In genomic region chr12:119700078-119700477, GRCh38 we compare ENCODE assay signal across 18 cellular contexts. TPM values are rescaled to one million over a fixed set of nuclear protein-coding genes. Genes with fewer than 3 reads are reported as not detected.
DNase-seq lines count a peak whose midpoint lies in the region; ATAC-seq and TF ChIP-seq lines count a peak whose summit lies in the region.
"Had no signal": no experiment of that assay in that cellular context is flagged by ENCODE, and none has a peak within 500 bp of the region (broad histone marks: within the 10 kb centered on the region; RNA-seq: fewer than 3 reads in every experiment).

No MANE protein-coding gene starts in this region.

- ATAC-seq in natural killer cell treated with Interleukin-12 subunit alpha and Interleukin-12 subunit beta and Interleukin-15 and Interleukin-18, amount 100 ng/mL, for 72 hours, result no peak
- no peak for ATAC-seq in natural killer cell
- ATAC-seq: K562 had no signal

- H3K4me3 ChIP-seq in foreskin fibroblast (ENCODE audit: low read depth in 1 of 2, low read length in 2 of 2), result no peak overlapping the region
- H3K4me3 ChIP-seq: BLaER1, K562, SK-N-MC had no signal

- no peaks in the 10 kb centered on the region for H3K36me3 Mint-ChIP-seq in natural killer cell treated with Interleukin-12 subunit alpha and Interleukin-12 subunit beta and Interleukin-15 and Interleukin-18, amount 100 ng/mL, for 72 hours
- H3K36me3 Mint-ChIP-seq in natural killer cell (no peaks in the 10 kb centered on the region), nephron (ENCODE audit: low read depth) (peaks cover 35% of the 10 kb centered on the region)
- H3K36me3 Mint-ChIP-seq: CD4-positive, alpha-beta memory T cell had no signal

- H3K9me3 Mint-ChIP-seq in natural killer cell treated with Interleukin-12 subunit alpha and Interleukin-12 subunit beta and Interleukin-15 and Interleukin-18, amount 100 ng/mL, for 72 hours, result no peaks in the 10 kb centered on the region
- H3K9me3 Mint-ChIP-seq in natural killer cell (no peaks in the 10 kb centered on the region), nephron (no peaks in the 10 kb centered on the region)
- H3K9me3 Mint-ChIP-seq: CD4-positive, alpha-beta memory T cell had no signal

- peak; percentile 2 for DNase-seq in natural killer cell treated with Interleukin-12 subunit alpha and Interleukin-12 subunit beta and Interleukin-15 and Interleukin-18, amount 100 ng/mL, for 72 hours (ENCODE audit: low spot score)
- DNase-seq in natural killer cell (no peak), caudate nucleus (lab: John Stamatoyannopoulos, UW) (peak in 25 of 61 donors; percentile 5 to 83 (median 30)), foreskin fibroblast (no peak), islet precursor cell (no peak), COLO668 (lab: John Stamatoyannopoulos, UW; ENCODE audit: unreplicated experiment) (no peak), NCI-H526 treated with DMSO at 0.1 percent for 48 hours (lab: John Stamatoyannopoulos, UW) (no peak)
- DNase-seq: CD4-positive, alpha-beta memory T cell; NCI-H1105; NCI-H1694; NCI-H2081 treated with DMSO at 0.1 percent for 48 hours; NCI-H774; SHP77 had no signal

- H3K4me3 Mint-ChIP-seq in natural killer cell treated with Interleukin-12 subunit alpha and Interleukin-12 subunit beta and Interleukin-15 and Interleukin-18, amount 100 ng/mL, for 72 hours, result no peak overlapping the region
- H3K4me3 Mint-ChIP-seq in natural killer cell (no peak overlapping the region), nephron (no peak overlapping the region)
- H3K4me3 Mint-ChIP-seq: CD4-positive, alpha-beta memory T cell had no signal

- H3K27ac Mint-ChIP-seq in natural killer cell treated with Interleukin-12 subunit alpha and Interleukin-12 subunit beta and Interleukin-15 and Interleukin-18, amount 100 ng/mL, for 72 hours, result no peak overlapping the region
- H3K27ac Mint-ChIP-seq in natural killer cell, result no peak overlapping the region
- H3K27ac Mint-ChIP-seq in nephron, result peak overlapping the region in 2 of 3 experiments; percentile 36 to 67
- H3K27ac Mint-ChIP-seq: CD4-positive, alpha-beta memory T cell had no signal

- no peaks in the 10 kb centered on the region for H3K4me1 Mint-ChIP-seq in natural killer cell treated with Interleukin-12 subunit alpha and Interleukin-12 subunit beta and Interleukin-15 and Interleukin-18, amount 100 ng/mL, for 72 hours (ENCODE audit: low read depth in 2 of 2)
- H3K4me1 Mint-ChIP-seq in natural killer cell (no peaks in the 10 kb centered on the region), nephron (no peaks in the 10 kb centered on the region)
- H3K4me1 Mint-ChIP-seq: CD4-positive, alpha-beta memory T cell had no signal

- intact Hi-C loops in natural killer cell (cut with micrococcal nuclease), result no loop called here

- no peaks in the 10 kb centered on the region for H3K27me3 Mint-ChIP-seq in natural killer cell treated with Interleukin-12 subunit alpha and Interleukin-12 subunit beta and Interleukin-15 and Interleukin-18, amount 100 ng/mL, for 72 hours
- H3K27me3 Mint-ChIP-seq in natural killer cell (ENCODE audit: low read depth in 2 of 2) (no peaks in the 10 kb centered on the region), nephron (ENCODE audit: low read depth) (no peaks in the 10 kb centered on the region)
- H3K27me3 Mint-ChIP-seq: CD4-positive, alpha-beta memory T cell had no signal

- H3K27ac ChIP-seq in caudate nucleus (ENCODE audit: low read depth, low read length), result peak overlapping the region; percentile 83
- H3K27ac ChIP-seq: 22Rv1, BLaER1, SK-N-MC had no signal

- no peak for TF ChIP-seq CTCF in natural killer cell (IDR thresholded peaks at IDR 0.05)
- TF ChIP-seq CTCF in nephron (IDR thresholded peaks at IDR 0.05; ENCODE audit: unreplicated experiment in 3 of 3), result no peak
- TF ChIP-seq CTCF in foreskin fibroblast (IDR thresholded peaks at IDR 0.05; ENCODE audit: low read depth, low read length), result no peak

RNA-seq across cellular contexts. Expression of gene PRKAB1, which starts 32.1 kb away (rescaled TPM):
- 10 to 100 TPM; 27.4 to 31.4 TPM for total RNA-seq in natural killer cell treated with Interleukin-12 subunit alpha and Interleukin-12 subunit beta and Interleukin-15 and Interleukin-18, amount 100 ng/mL, for 72 hours
- total RNA-seq in natural killer cell, result 10 to 100 TPM; 21.8 to 34.6 (median 23.5) TPM

Comparison
In these comparisons a context has a peak if more than half of its experiments do, and no peak if none do; other contexts are left out.
1. H3K27ac Mint-ChIP-seq: peak in nephron (2 of 3); none in natural killer cell treated with Interleukin-12 subunit alpha and Interleukin-12 subunit beta and Interleukin-15 and Interleukin-18, amount 100 ng/mL, for 72 hours (0 of 2) and natural killer cell (0 of 2).